11 cellular contexts compared by ENCODE assay signal in genomic region chr9:134419684-134420076, GRCh38.
DNase-seq lines count a peak whose midpoint lies in the region; ATAC-seq and TF ChIP-seq lines count a peak whose summit lies in the region.
"Had no signal": no experiment of that assay in that cellular context is flagged by ENCODE, and none has a peak within 500 bp of the region (broad histone marks: within the 10 kb centered on the region; RNA-seq: fewer than 3 reads in every experiment).

No MANE protein-coding gene starts in this region.

- CTCF ChIA-PET in activated naive CD4-positive, alpha-beta T cell treated with anti-CD3 and anti-CD28 coated beads for 36 hours (lab: Charles Lee), result no interaction called here

- H3K9ac ChIP-seq in MM.1S (ENCODE audit: low read length) (no peak overlapping the region), neural progenitor cell (no peak overlapping the region)

- H3K4me2 ChIP-seq in MM.1S (ENCODE audit: low read depth, low read length) (no peak overlapping the region), neural progenitor cell (no peak overlapping the region)

- H4K20me1 ChIP-seq in MM.1S (ENCODE audit: insufficient read depth, low read length), result no peaks in the 10 kb centered on the region
- peaks cover 33% of the 10 kb centered on the region for H4K20me1 ChIP-seq in neural progenitor cell (ENCODE audit: low read depth)

- H3K9me3 ChIP-seq in MM.1S (replicated peaks; ENCODE audit: insufficient read depth, low read length) (no peaks in the 10 kb centered on the region), neural progenitor cell (ENCODE audit: low read depth) (no peaks in the 10 kb centered on the region), right cardiac atrium (ENCODE audit: control insufficient read depth, low read length) (no peaks in the 10 kb centered on the region)

- H3K27me3 ChIP-seq in MM.1S (replicated peaks; ENCODE audit: insufficient read depth, low read length), result no peaks in the 10 kb centered on the region
- no peaks in the 10 kb centered on the region for H3K27me3 ChIP-seq in brain microvascular endothelial cell (replicated peaks)
- no peaks in the 10 kb centered on the region for H3K27me3 ChIP-seq in neural progenitor cell
- H3K27me3 ChIP-seq in right cardiac atrium (ENCODE audit: control insufficient read depth, insufficient read depth), result no peaks in the 10 kb centered on the region

- no peak overlapping the region for H2AFZ ChIP-seq in MM.1S (ENCODE audit: low read length)
- no peak overlapping the region for H2AFZ ChIP-seq in neural progenitor cell (replicated peaks)

- H3K27ac ChIP-seq in MM.1S (ENCODE audit: low read length) (no peak overlapping the region), brain microvascular endothelial cell (no peak overlapping the region), neural progenitor cell (no peak overlapping the region), right cardiac atrium (ENCODE audit: low read length) (no peak overlapping the region)

- 82% methylated on average over 10 of the region's 10 CpGs for WGBS in right cardiac atrium

- no peak overlapping the region for H3K4me3 ChIP-seq in MM.1S (ENCODE audit: low read length)
- no peak overlapping the region for H3K4me3 ChIP-seq in brain microvascular endothelial cell (ENCODE audit: low read depth, low read length)
- no peak overlapping the region for H3K4me3 ChIP-seq in neural progenitor cell
- no peak overlapping the region for H3K4me3 ChIP-seq in right cardiac atrium (ENCODE audit: low read length)
- H3K4me3 ChIP-seq: lung had no signal

- no peaks in the 10 kb centered on the region for H3F3A ChIP-seq in MM.1S (ENCODE audit: insufficient read depth, low read length)
- H3F3A ChIP-seq in neural progenitor cell (ENCODE audit: low read depth), result no peaks in the 10 kb centered on the region

- no peaks in the 10 kb centered on the region for H3K36me3 Mint-ChIP-seq in neural progenitor cell
- no peaks in the 10 kb centered on the region for H3K36me3 Mint-ChIP-seq in activated naive CD4-positive, alpha-beta T cell treated with anti-CD3 and anti-CD28 coated beads for 36 hours (ENCODE audit: low read depth)
- H3K36me3 Mint-ChIP-seq: activated naive CD4-positive, alpha-beta T cell treated with anti-CD3 and anti-CD28 coated beads, Interleukin-2, amount 50 U/mL, for 24 hours had no signal

- no peaks in the 10 kb centered on the region for H3K79me2 ChIP-seq in MM.1S (ENCODE audit: low read length)
- H3K79me2 ChIP-seq in neural progenitor cell (ENCODE audit: low read depth), result no peaks in the 10 kb centered on the region

- in situ Hi-C loops in brain microvascular endothelial cell (cut with HindIII; ENCODE audit: low pct_ligation_motif_present, low sequenced_read_pairs), result no loop called here

- ATAC-seq in GM21825 (IDR thresholded peaks at IDR 0.05; ENCODE audit: unreplicated experiment) (no peak), right cardiac atrium (no peak)

- TF ChIP-seq CTCF in GM10266 (IDR thresholded peaks at IDR 0.05; ENCODE audit: control insufficient read depth, insufficient read depth, low read depth, missing control alignments) (peak; percentile 35), MM.1S (IDR thresholded peaks at IDR 0.05; ENCODE audit: low read length) (peak; percentile 21; the same call in 1 of the 2 replicates), brain microvascular endothelial cell (IDR thresholded peaks at IDR 0.05; ENCODE audit: low read depth, low read length, missing control alignments) (peak; percentile 67), neural progenitor cell (IDR thresholded peaks at IDR 0.05) (peak; percentile 52)

- H3K36me3 ChIP-seq in MM.1S (replicated peaks; ENCODE audit: insufficient read depth, low read length) (no peaks in the 10 kb centered on the region), brain microvascular endothelial cell (replicated peaks) (no peaks in the 10 kb centered on the region), neural progenitor cell (no peaks in the 10 kb centered on the region)

- DNase-seq in GM10266 (ENCODE audit: extremely low spot score) (no peak), MM.1S (no peak), brain microvascular endothelial cell (no peak), neural progenitor cell (ENCODE audit: low spot score) (peak; percentile 66), cerebellar nuclear complex (lab: John Stamatoyannopoulos, UW) (no peak), right cardiac atrium (no peak)
- DNase-seq in activated naive CD4-positive, alpha-beta T cell treated with anti-CD3 and anti-CD28 coated beads for 36 hours, result no peak
- DNase-seq: NCI-H1436 had no signal

- no peak overlapping the region for H3K27ac Mint-ChIP-seq in neural progenitor cell
- H3K27ac Mint-ChIP-seq in activated naive CD4-positive, alpha-beta T cell treated with anti-CD3 and anti-CD28 coated beads for 36 hours, result no peak overlapping the region
- H3K27ac Mint-ChIP-seq: activated naive CD4-positive, alpha-beta T cell treated with anti-CD3 and anti-CD28 coated beads, Interleukin-2, amount 50 U/mL, for 24 hours had no signal

- no peaks in the 10 kb centered on the region for H3K9me2 ChIP-seq in MM.1S (replicated peaks; ENCODE audit: insufficient read depth, low read length)

- H3K4me1 ChIP-seq in MM.1S (ENCODE audit: low read length), result no peaks in the 10 kb centered on the region
- H3K4me1 ChIP-seq in neural progenitor cell, result no peaks in the 10 kb centered on the region
- H3K4me1 ChIP-seq in right cardiac atrium (ENCODE audit: control insufficient read depth, insufficient read depth, low read length), result peaks cover 3% of the 10 kb centered on the region

- intact Hi-C loops in activated naive CD4-positive, alpha-beta T cell treated with anti-CD3 and anti-CD28 coated beads for 36 hours (cut with micrococcal nuclease), result no loop called here
- intact Hi-C loops in right cardiac atrium (cut with DNase I), result no loop called here

- no peaks in the 10 kb centered on the region for H3K9me3 Mint-ChIP-seq in neural progenitor cell
- H3K9me3 Mint-ChIP-seq in activated naive CD4-positive, alpha-beta T cell treated with anti-CD3 and anti-CD28 coated beads for 36 hours, result no peaks in the 10 kb centered on the region
- H3K9me3 Mint-ChIP-seq: activated naive CD4-positive, alpha-beta T cell treated with anti-CD3 and anti-CD28 coated beads, Interleukin-2, amount 50 U/mL, for 24 hours had no signal

- H3K4me3 Mint-ChIP-seq in neural progenitor cell, result no peak overlapping the region
- no peak overlapping the region for H3K4me3 Mint-ChIP-seq in activated naive CD4-positive, alpha-beta T cell treated with anti-CD3 and anti-CD28 coated beads for 36 hours
- H3K4me3 Mint-ChIP-seq: activated naive CD4-positive, alpha-beta T cell treated with anti-CD3 and anti-CD28 coated beads, Interleukin-2, amount 50 U/mL, for 24 hours had no signal

- H3K27me3 Mint-ChIP-seq in neural progenitor cell (ENCODE audit: insufficient read depth, low read depth), result no peaks in the 10 kb centered on the region
- H3K27me3 Mint-ChIP-seq in activated naive CD4-positive, alpha-beta T cell treated with anti-CD3 and anti-CD28 coated beads for 36 hours (ENCODE audit: low read depth), result no peaks in the 10 kb centered on the region
- H3K27me3 Mint-ChIP-seq: activated naive CD4-positive, alpha-beta T cell treated with anti-CD3 and anti-CD28 coated beads, Interleukin-2, amount 50 U/mL, for 24 hours had no signal

- no peaks in the 10 kb centered on the region for H3K4me1 Mint-ChIP-seq in neural progenitor cell
- H3K4me1 Mint-ChIP-seq in activated naive CD4-positive, alpha-beta T cell treated with anti-CD3 and anti-CD28 coated beads for 36 hours (ENCODE audit: low read depth), result no peaks in the 10 kb centered on the region
- H3K4me1 Mint-ChIP-seq: activated naive CD4-positive, alpha-beta T cell treated with anti-CD3 and anti-CD28 coated beads, Interleukin-2, amount 50 U/mL, for 24 hours had no signal
